8 cellular contexts compared by ENCODE assay signal in the genomic region with DNA sequence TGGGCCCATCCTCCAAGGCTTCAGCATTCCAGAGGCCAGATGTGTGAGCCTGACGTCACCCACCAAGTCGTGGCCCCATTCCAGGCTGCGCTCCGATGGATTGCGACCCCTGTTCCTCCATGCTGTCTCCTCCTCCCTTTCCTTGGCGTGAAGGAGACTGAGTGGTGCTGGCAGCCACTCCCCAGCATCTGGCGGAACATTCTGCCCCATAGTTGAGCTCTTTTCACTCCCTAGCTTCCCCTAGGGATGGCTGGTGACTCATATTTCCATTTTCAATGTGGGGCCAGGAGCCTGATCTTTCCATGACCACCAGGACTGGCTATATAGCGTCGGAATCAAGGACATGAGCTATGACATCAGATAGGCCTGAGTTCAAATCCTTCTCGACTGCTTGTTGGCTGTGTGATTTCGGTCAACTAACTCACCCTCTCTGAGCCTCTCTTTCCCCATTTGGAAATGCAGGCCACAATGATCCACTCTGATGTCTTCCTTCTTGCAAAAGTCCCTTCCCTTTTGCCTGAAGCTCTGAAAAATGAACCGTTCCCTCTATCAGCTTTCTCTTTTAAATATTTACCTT. TPM values are rescaled to one million over a fixed set of nuclear protein-coding genes. Genes with fewer than 3 reads are reported as not detected.
DNase-seq lines count a peak whose midpoint lies in the region; ATAC-seq and TF ChIP-seq lines count a peak whose summit lies in the region.

No MANE protein-coding gene starts in this region.

- H3K27ac ChIP-seq in GM23248 = peak overlapping the region; percentile 82
- peak overlapping the region; percentile 65 for H3K27ac ChIP-seq in skeletal muscle tissue (ENCODE audit: low read depth, low read length)

- POLR2A ChIA-PET in activated CD8-positive, alpha-beta T cell treated with anti-CD3 and anti-CD28 coated beads, Interleukin-2, amount 10 ng/mL, durations not matched to agents 7 days and 5 days (lab: Charles Lee) = no interaction called here

- TF ChIP-seq CTCF in brain (conservative IDR thresholded peaks at IDR 0.05) (no peak), kidney epithelial cell (IDR thresholded peaks at IDR 0.05; ENCODE audit: insufficient read depth, low read length, poor library complexity, severe bottlenecking) (no peak)

- H3K4me3 ChIP-seq in GM23248 = 0 out of 2 replicates have a peak overlapping the region, but pooled peaks have one; percentile 30
- no peak overlapping the region for H3K4me3 ChIP-seq in kidney epithelial cell (ENCODE audit: low read depth, low read length)
- no peak overlapping the region for H3K4me3 ChIP-seq in skeletal muscle tissue (ENCODE audit: low read length in 3 of 3)

- H3K27me3 ChIP-seq in GM23248 (replicated peaks; ENCODE audit: insufficient read depth) (no peaks in the 10 kb centered on the region), kidney epithelial cell (ENCODE audit: control insufficient read depth, insufficient read depth, low read length) (no peaks in the 10 kb centered on the region), skeletal muscle tissue (ENCODE audit: control insufficient read depth in 3 of 3, insufficient read depth in 3 of 3, low read length in 3 of 3) (no peaks in the 10 kb centered on the region)

- no peak for ATAC-seq in activated CD8-positive, alpha-beta T cell treated with anti-CD3 and anti-CD28 coated beads, Interleukin-2, amount 10 ng/mL, durations not matched to agents 7 days and 5 days
- ATAC-seq in GM21723 (IDR thresholded peaks at IDR 0.05; ENCODE audit: unreplicated experiment) = no peak

- peak overlapping the region in 4 of 5 experiments; percentile 41 to 82 (median 47) for H3K27ac Mint-ChIP-seq in brain
- no peak overlapping the region for H3K27ac Mint-ChIP-seq in activated CD8-positive, alpha-beta T cell treated with anti-CD3 and anti-CD28 coated beads, Interleukin-2, amount 10 ng/mL, durations not matched to agents 7 days and 5 days

- peaks cover 17% of the 10 kb centered on the region; the same call in 1 of the 2 replicates for H3K79me2 ChIP-seq in GM23248 (ENCODE audit: insufficient read depth)

- H3K4me2 ChIP-seq in GM23248 (ENCODE audit: unreplicated experiment) = peak overlapping the region; percentile 60

- H3K9me2 ChIP-seq in GM23248 (ENCODE audit: insufficient read depth) = no peaks in the 10 kb centered on the region

- H3K36me3 ChIP-seq in GM23248 (ENCODE audit: low read depth) (no peaks in the 10 kb centered on the region), kidney epithelial cell (ENCODE audit: control insufficient read depth, insufficient read depth, low read length) (no peaks in the 10 kb centered on the region), skeletal muscle tissue (ENCODE audit: control insufficient read depth in 3 of 3, insufficient read depth in 3 of 3, low read length in 3 of 3) (no peaks in the 10 kb centered on the region)

- peaks cover 58% of the 10 kb centered on the region for H3F3A ChIP-seq in GM23248 (ENCODE audit: insufficient read depth)

- H3K9me3 Mint-ChIP-seq in brain = no peaks in the 10 kb centered on the region
- no peaks in the 10 kb centered on the region for H3K9me3 Mint-ChIP-seq in activated CD8-positive, alpha-beta T cell treated with anti-CD3 and anti-CD28 coated beads, Interleukin-2, amount 10 ng/mL, durations not matched to agents 7 days and 5 days (ENCODE audit: insufficient read depth)

- no peaks in the 10 kb centered on the region for H3K9me3 ChIP-seq in GM23248 (ENCODE audit: low read depth)
- H3K9me3 ChIP-seq in skeletal muscle tissue (ENCODE audit: control insufficient read depth in 3 of 3, low read length in 3 of 3) = no peaks in the 10 kb centered on the region

- peaks cover 20% of the 10 kb centered on the region for H3K4me1 Mint-ChIP-seq in brain
- H3K4me1 Mint-ChIP-seq in activated CD8-positive, alpha-beta T cell treated with anti-CD3 and anti-CD28 coated beads, Interleukin-2, amount 10 ng/mL, durations not matched to agents 7 days and 5 days (ENCODE audit: low read depth) = peaks cover 16% of the 10 kb centered on the region

- DNase-seq in GM23248 (peak; percentile 97), kidney epithelial cell (ENCODE audit: low read depth) (peak; percentile 90), 8988T (no peak), retina (no peak)
- no peak for DNase-seq in activated CD8-positive, alpha-beta T cell treated with anti-CD3 and anti-CD28 coated beads, Interleukin-2, amount 10 ng/mL, durations not matched to agents 7 days and 5 days

- no peaks in the 10 kb centered on the region for H3K36me3 Mint-ChIP-seq in brain
- H3K36me3 Mint-ChIP-seq in activated CD8-positive, alpha-beta T cell treated with anti-CD3 and anti-CD28 coated beads, Interleukin-2, amount 10 ng/mL, durations not matched to agents 7 days and 5 days (ENCODE audit: low read depth) = no peaks in the 10 kb centered on the region

- H3K9ac ChIP-seq in GM23248 = peak overlapping the region; percentile 69
- peak overlapping the region in 1 of 3 donors; percentile 50 for H3K9ac ChIP-seq in skeletal muscle tissue (ENCODE audit: low read depth in 1 of 3, low read length in 3 of 3)

- in situ Hi-C loops in GM23248 (cut with MboI) = no loop called here

- CTCF ChIA-PET in activated CD8-positive, alpha-beta T cell treated with anti-CD3 and anti-CD28 coated beads, Interleukin-2, amount 10 ng/mL, durations not matched to agents 7 days and 5 days (lab: Charles Lee) = interaction anchor here (0.6 to 2.5 kb wide), 3 partner anchors 10 to 138 kb away, joined by 3 to 7 read pairs (median 5); no protein-coding TSS in a partner anchor

- peaks cover 61% of the 10 kb centered on the region for H3K4me1 ChIP-seq in GM23248 (ENCODE audit: insufficient read depth)
- peaks cover 51 to 64% (median 56%) of the 10 kb centered on the region in 3 donors for H3K4me1 ChIP-seq in skeletal muscle tissue (ENCODE audit: control insufficient read depth in 3 of 3, insufficient read depth in 3 of 3, low read length in 3 of 3)

- no peak overlapping the region for H2AFZ ChIP-seq in GM23248

- no peaks in the 10 kb centered on the region for H4K20me1 ChIP-seq in GM23248 (ENCODE audit: insufficient read depth)

- H3K4me3 Mint-ChIP-seq in brain = peak overlapping the region in 1 of 5 experiments; percentile 35
- no peak overlapping the region for H3K4me3 Mint-ChIP-seq in activated CD8-positive, alpha-beta T cell treated with anti-CD3 and anti-CD28 coated beads, Interleukin-2, amount 10 ng/mL, durations not matched to agents 7 days and 5 days

- peaks cover 14% of the 10 kb centered on the region for H3K27me3 Mint-ChIP-seq in brain
- H3K27me3 Mint-ChIP-seq in activated CD8-positive, alpha-beta T cell treated with anti-CD3 and anti-CD28 coated beads, Interleukin-2, amount 10 ng/mL, durations not matched to agents 7 days and 5 days (ENCODE audit: low read depth) = no peaks in the 10 kb centered on the region

- WGBS in GM23248 (ENCODE audit: low coverage in 1 of 2, low lambda C conversion rate in 2 of 2, missing lambda C conversion rate in 2 of 2), 2 experiments = 2 to 5% methylated on average over 12 of the region's 12 CpGs

RNA-seq across cellular contexts. Expression of a gene that starts 24.5 kb away (rescaled TPM):
- 443 and 459 TPM in 2 replicates for total RNA-seq in GM23248 (2014; rRNA removed; shearing (Covaris generic))
- polyA plus RNA-seq in GM23248 (2016; fragmentation: Nextera tagmentation; extraction: Ambion mirVana) (264 and 269 TPM in 2 replicates), brain (ENCODE audit: insufficient read depth, low read depth, low replicate concordance) (33.1 TPM)
- total RNA-seq in kidney epithelial cell (227 and 286 TPM in 2 replicates), skeletal muscle tissue (67.3 TPM)
- total RNA-seq in activated CD8-positive, alpha-beta T cell treated with anti-CD3 and anti-CD28 coated beads, Interleukin-2, amount 10 ng/mL, durations not matched to agents 7 days and 5 days = 10 to 100 TPM; 55.6 to 56.6 TPM

RNA-seq across cellular contexts. Expression of a gene that starts 38.6 kb away (rescaled TPM):
- total RNA-seq in GM23248 (2014; rRNA removed; shearing (Covaris generic)) = 233 and 235 TPM in 2 replicates
- polyA plus RNA-seq in GM23248 (2016; fragmentation: Nextera tagmentation; extraction: Ambion mirVana) (66.4 and 75.8 TPM in 2 replicates), brain (ENCODE audit: insufficient read depth, low read depth, low replicate concordance) (73.3 TPM)
- total RNA-seq in kidney epithelial cell (183 and 232 TPM in 2 replicates), skeletal muscle tissue (46.4 TPM)
- total RNA-seq in activated CD8-positive, alpha-beta T cell treated with anti-CD3 and anti-CD28 coated beads, Interleukin-2, amount 10 ng/mL, durations not matched to agents 7 days and 5 days = 10 to 100 TPM; 50.4 to 52.7 TPM

Comparison
In these comparisons a context has a peak if more than half of its experiments do, and no peak if none do; other contexts are left out.
1. DNase-seq: peak in GM23248 (single experiment) and kidney epithelial cell (single experiment); none in 8988T (single experiment), activated CD8-positive, alpha-beta T cell treated with anti-CD3 and anti-CD28 coated beads, Interleukin-2, amount 10 ng/mL, durations not matched to agents 7 days and 5 days (single experiment) and retina (single experiment).